ENCODE assay signal across 8 cellular contexts in the genomic region with DNA sequence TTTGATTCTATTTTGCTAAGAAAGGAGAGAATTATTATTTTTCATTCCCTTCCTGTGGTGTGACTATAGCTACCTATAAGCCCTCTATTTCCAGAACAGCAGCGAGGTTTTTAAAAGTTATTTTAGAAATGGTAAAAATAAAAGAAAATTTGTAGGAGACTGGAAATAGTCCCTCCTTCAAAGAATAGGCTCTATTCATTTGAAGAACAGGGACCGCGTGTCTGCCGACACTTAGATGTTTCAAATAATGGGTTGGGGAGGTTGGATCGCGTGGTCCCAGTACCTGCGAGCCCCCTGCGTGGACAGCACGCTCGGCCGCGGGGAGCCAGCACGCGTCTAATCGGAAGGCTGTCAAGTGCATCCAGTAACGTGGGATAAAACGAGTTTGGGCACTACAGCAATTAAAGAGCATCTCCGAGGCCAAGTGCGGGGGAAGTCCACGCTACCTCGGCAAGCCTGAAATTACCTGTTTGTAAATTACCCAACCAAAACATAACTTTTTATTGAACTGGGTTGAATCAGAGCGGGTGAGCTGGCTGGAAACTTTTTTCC. TPM values are rescaled to one million over a fixed set of nuclear protein-coding genes. Genes with fewer than 3 reads are reported as not detected.
DNase-seq lines count a peak whose midpoint lies in the region; ATAC-seq and FAIRE-seq lines count a peak whose summit lies in the region.

No MANE protein-coding gene starts in this region.

- DNase-seq in Right ventricle myocardium superior: no peak
- DNase-seq in cardiac septum (ENCODE audit: low spot score): no peak
- DNase-seq in SHP77 treated with DMSO at 0.1 percent for 48 hours (lab: John Stamatoyannopoulos, UW): peak; percentile 23
- peak; percentile 17 to 35 for DNase-seq in frontal cortex (ENCODE audit: low spot score in 2 of 2)
- peak; percentile 39 for DNase-seq in putamen (ENCODE audit: low spot score)
- no peak for DNase-seq in hepatic stellate cell (ENCODE audit: low spot score)

- intact Hi-C loops in Right ventricle myocardium superior (cut with DNase I): loop anchor here (5.0 kb wide), 2 partner anchors 125 to 210 kb away; no protein-coding TSS in a partner anchor
- intact Hi-C loops in cardiac septum (cut with DNase I): loop anchor here (10.0 kb wide), 2 partner anchors 132 to 208 kb away; no protein-coding TSS in a partner anchor

- ATAC-seq in Right ventricle myocardium superior (ENCODE audit: poor library complexity): peak; percentile 16
- ATAC-seq in GM19324 (IDR thresholded peaks at IDR 0.05; ENCODE audit: low FRiP score, unreplicated experiment): no peak
- ATAC-seq in HG03108 (IDR thresholded peaks at IDR 0.05; ENCODE audit: unreplicated experiment): no peak

- no peak for FAIRE-seq in frontal cortex (lab: Jason Lieb, UNC)

RNA-seq across cellular contexts. Expression of a gene that starts 1.0 kb away (rescaled TPM):
- total RNA-seq in Right ventricle myocardium superior: 38.5 TPM
- 87.3 TPM for total RNA-seq in cardiac septum
- total RNA-seq in frontal cortex: 197 TPM

Comparison
In these comparisons a context has a peak if more than half of its experiments do, and no peak if none do; other contexts are left out.
1. DNase-seq: peak in SHP77 treated with DMSO at 0.1 percent for 48 hours (single experiment), frontal cortex (2 of 2) and putamen (single experiment); none in Right ventricle myocardium superior (single experiment), cardiac septum (single experiment) and hepatic stellate cell (single experiment).